In the genomic region with DNA sequence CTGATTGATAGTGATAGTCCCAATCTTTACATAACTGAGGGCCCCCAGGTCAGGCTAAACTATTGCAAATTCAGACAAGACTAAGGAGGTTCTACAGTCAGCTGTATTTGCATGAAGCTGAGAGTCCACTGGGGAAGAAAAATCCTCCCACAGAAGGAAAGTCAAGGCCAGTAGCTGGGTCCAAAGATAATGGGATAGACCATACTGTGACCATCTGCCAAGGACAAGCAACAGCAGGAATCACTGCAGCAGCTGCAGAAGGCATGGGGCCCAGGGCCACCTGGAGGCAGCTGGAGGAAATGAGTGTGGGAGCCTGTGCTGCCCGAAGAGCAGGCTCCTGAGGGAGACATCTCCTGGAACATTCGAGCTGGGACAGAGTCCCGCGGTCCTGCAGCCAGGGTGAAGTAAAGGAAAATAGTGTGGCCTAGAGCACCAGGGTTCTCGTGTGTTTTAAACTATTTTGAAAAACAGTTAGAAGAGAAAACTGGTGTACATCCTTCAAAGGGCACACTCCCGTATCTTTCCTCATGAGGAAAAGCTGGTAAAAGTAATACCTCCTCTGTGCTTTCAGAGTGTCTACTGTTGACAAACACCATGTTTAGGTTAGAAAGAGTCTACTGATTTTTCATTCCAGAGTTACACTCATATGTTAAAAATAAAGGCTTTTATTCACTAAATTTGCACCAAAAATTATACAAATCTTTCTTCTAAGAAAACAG, we compare ENCODE assay signal across 1 cellular context.
TF ChIP-seq lines count a peak whose summit lies in the region.

No MANE protein-coding gene starts in this region.

TF ChIP-seq in K562, 482 proteins besides CTCF, POLR2A, EP300 and RAD21 (continued from another document and continues in another):
- TF ChIP-seq, protein P1, sequence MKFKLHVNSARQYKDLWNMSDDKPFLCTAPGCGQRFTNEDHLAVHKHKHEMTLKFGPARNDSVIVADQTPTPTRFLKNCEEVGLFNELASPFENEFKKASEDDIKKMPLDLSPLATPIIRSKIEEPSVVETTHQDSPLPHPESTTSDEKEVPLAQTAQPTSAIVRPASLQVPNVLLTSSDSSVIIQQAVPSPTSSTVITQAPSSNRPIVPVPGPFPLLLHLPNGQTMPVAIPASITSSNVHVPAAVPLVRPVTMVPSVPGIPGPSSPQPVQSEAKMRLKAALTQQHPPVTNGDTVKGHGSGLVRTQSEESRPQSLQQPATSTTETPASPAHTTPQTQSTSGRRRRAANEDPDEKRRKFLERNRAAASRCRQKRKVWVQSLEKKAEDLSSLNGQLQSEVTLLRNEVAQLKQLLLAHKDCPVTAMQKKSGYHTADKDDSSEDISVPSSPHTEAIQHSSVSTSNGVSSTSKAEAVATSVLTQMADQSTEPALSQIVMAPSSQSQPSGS (CRISPR knock-in tag; IDR thresholded peaks at IDR 0.05): no peak
- TF ChIP-seq, protein P2, sequence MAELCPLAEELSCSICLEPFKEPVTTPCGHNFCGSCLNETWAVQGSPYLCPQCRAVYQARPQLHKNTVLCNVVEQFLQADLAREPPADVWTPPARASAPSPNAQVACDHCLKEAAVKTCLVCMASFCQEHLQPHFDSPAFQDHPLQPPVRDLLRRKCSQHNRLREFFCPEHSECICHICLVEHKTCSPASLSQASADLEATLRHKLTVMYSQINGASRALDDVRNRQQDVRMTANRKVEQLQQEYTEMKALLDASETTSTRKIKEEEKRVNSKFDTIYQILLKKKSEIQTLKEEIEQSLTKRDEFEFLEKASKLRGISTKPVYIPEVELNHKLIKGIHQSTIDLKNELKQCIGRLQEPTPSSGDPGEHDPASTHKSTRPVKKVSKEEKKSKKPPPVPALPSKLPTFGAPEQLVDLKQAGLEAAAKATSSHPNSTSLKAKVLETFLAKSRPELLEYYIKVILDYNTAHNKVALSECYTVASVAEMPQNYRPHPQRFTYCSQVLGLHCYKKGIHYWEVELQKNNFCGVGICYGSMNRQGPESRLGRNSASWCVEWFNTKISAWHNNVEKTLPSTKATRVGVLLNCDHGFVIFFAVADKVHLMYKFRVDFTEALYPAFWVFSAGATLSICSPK (IDR thresholded peaks at IDR 0.05; ENCODE audit: borderline replicate concordance): no peak
- TF ChIP-seq ZNF316 (IDR thresholded peaks at IDR 0.05) (no peak), KHSRP (IDR thresholded peaks at IDR 0.05) (no peak), SIN3B (IDR thresholded peaks at IDR 0.05; ENCODE audit: low read depth) (no peak), ZNF584 (CRISPR knock-in tag; IDR thresholded peaks at IDR 0.05; ENCODE audit: low read depth) (no peak), HDGF (IDR thresholded peaks at IDR 0.05) (no peak), HLTF (IDR thresholded peaks at IDR 0.05) (no peak), ZNF23 (CRISPR knock-in tag; IDR thresholded peaks at IDR 0.05) (no peak), CBX5 (IDR thresholded peaks at IDR 0.05; ENCODE audit: borderline replicate concordance, low read depth) (no peak), ESRRA (IDR thresholded peaks at IDR 0.05; ENCODE audit: borderline replicate concordance, low read depth) (peak; percentile 25; the same call in 1 of the 2 replicates), ZNF143 (CRISPR knock-in tag; IDR thresholded peaks at IDR 0.05) (no peak), ETS2 (tag; IDR thresholded peaks at IDR 0.05; ENCODE audit: borderline replicate concordance, poor library complexity, severe bottlenecking) (no peak), TFAM (CRISPR knock-in tag; conservative IDR thresholded peaks at IDR 0.05) (no peak), ZNF444 (CRISPR knock-in tag; IDR thresholded peaks at IDR 0.05) (no peak), NBN (IDR thresholded peaks at IDR 0.05; ENCODE audit: low read depth) (peak; percentile 29; the same call in 1 of the 2 replicates), NR2C1 (IDR thresholded peaks at IDR 0.05) (no peak), NR2C1 (tag; IDR thresholded peaks at IDR 0.05) (no peak), NONO (IDR thresholded peaks at IDR 0.05; ENCODE audit: low read depth in 2 of 2, low read length in 1 of 2) (no peak), TBL1XR1 (IDR thresholded peaks at IDR 0.05; ENCODE audit: low read length in 2 of 2) (no peak), EHMT2 (IDR thresholded peaks at IDR 0.05) (no peak), ZKSCAN8 (CRISPR knock-in tag; IDR thresholded peaks at IDR 0.05) (no peak), RBM22 (IDR thresholded peaks at IDR 0.05; ENCODE audit: low read depth, low read length, poor library complexity, severe bottlenecking) (no peak), SAP30 (IDR thresholded peaks at IDR 0.05; ENCODE audit: borderline replicate concordance, insufficient read depth, low read depth, low read length, poor library complexity, severe bottlenecking) (no peak), RBM39 (optimal IDR thresholded peaks at IDR 0.05; ENCODE audit: low read depth, low read length) (no peak)
- TF ChIP-seq, protein P3, sequence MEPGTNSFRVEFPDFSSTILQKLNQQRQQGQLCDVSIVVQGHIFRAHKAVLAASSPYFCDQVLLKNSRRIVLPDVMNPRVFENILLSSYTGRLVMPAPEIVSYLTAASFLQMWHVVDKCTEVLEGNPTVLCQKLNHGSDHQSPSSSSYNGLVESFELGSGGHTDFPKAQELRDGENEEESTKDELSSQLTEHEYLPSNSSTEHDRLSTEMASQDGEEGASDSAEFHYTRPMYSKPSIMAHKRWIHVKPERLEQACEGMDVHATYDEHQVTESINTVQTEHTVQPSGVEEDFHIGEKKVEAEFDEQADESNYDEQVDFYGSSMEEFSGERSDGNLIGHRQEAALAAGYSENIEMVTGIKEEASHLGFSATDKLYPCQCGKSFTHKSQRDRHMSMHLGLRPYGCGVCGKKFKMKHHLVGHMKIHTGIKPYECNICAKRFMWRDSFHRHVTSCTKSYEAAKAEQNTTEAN (CRISPR knock-in tag; IDR thresholded peaks at IDR 0.05): no peak
- TF ChIP-seq, protein P4, sequence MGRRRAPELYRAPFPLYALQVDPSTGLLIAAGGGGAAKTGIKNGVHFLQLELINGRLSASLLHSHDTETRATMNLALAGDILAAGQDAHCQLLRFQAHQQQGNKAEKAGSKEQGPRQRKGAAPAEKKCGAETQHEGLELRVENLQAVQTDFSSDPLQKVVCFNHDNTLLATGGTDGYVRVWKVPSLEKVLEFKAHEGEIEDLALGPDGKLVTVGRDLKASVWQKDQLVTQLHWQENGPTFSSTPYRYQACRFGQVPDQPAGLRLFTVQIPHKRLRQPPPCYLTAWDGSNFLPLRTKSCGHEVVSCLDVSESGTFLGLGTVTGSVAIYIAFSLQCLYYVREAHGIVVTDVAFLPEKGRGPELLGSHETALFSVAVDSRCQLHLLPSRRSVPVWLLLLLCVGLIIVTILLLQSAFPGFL (CRISPR knock-in tag; IDR thresholded peaks at IDR 0.05): no peak
- TF ChIP-seq, protein P5, sequence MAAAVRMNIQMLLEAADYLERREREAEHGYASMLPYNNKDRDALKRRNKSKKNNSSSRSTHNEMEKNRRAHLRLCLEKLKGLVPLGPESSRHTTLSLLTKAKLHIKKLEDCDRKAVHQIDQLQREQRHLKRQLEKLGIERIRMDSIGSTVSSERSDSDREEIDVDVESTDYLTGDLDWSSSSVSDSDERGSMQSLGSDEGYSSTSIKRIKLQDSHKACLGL (CRISPR knock-in tag; IDR thresholded peaks at IDR 0.05; ENCODE audit: borderline replicate concordance, poor library complexity, severe bottlenecking): no peak
- TF ChIP-seq, protein P6, sequence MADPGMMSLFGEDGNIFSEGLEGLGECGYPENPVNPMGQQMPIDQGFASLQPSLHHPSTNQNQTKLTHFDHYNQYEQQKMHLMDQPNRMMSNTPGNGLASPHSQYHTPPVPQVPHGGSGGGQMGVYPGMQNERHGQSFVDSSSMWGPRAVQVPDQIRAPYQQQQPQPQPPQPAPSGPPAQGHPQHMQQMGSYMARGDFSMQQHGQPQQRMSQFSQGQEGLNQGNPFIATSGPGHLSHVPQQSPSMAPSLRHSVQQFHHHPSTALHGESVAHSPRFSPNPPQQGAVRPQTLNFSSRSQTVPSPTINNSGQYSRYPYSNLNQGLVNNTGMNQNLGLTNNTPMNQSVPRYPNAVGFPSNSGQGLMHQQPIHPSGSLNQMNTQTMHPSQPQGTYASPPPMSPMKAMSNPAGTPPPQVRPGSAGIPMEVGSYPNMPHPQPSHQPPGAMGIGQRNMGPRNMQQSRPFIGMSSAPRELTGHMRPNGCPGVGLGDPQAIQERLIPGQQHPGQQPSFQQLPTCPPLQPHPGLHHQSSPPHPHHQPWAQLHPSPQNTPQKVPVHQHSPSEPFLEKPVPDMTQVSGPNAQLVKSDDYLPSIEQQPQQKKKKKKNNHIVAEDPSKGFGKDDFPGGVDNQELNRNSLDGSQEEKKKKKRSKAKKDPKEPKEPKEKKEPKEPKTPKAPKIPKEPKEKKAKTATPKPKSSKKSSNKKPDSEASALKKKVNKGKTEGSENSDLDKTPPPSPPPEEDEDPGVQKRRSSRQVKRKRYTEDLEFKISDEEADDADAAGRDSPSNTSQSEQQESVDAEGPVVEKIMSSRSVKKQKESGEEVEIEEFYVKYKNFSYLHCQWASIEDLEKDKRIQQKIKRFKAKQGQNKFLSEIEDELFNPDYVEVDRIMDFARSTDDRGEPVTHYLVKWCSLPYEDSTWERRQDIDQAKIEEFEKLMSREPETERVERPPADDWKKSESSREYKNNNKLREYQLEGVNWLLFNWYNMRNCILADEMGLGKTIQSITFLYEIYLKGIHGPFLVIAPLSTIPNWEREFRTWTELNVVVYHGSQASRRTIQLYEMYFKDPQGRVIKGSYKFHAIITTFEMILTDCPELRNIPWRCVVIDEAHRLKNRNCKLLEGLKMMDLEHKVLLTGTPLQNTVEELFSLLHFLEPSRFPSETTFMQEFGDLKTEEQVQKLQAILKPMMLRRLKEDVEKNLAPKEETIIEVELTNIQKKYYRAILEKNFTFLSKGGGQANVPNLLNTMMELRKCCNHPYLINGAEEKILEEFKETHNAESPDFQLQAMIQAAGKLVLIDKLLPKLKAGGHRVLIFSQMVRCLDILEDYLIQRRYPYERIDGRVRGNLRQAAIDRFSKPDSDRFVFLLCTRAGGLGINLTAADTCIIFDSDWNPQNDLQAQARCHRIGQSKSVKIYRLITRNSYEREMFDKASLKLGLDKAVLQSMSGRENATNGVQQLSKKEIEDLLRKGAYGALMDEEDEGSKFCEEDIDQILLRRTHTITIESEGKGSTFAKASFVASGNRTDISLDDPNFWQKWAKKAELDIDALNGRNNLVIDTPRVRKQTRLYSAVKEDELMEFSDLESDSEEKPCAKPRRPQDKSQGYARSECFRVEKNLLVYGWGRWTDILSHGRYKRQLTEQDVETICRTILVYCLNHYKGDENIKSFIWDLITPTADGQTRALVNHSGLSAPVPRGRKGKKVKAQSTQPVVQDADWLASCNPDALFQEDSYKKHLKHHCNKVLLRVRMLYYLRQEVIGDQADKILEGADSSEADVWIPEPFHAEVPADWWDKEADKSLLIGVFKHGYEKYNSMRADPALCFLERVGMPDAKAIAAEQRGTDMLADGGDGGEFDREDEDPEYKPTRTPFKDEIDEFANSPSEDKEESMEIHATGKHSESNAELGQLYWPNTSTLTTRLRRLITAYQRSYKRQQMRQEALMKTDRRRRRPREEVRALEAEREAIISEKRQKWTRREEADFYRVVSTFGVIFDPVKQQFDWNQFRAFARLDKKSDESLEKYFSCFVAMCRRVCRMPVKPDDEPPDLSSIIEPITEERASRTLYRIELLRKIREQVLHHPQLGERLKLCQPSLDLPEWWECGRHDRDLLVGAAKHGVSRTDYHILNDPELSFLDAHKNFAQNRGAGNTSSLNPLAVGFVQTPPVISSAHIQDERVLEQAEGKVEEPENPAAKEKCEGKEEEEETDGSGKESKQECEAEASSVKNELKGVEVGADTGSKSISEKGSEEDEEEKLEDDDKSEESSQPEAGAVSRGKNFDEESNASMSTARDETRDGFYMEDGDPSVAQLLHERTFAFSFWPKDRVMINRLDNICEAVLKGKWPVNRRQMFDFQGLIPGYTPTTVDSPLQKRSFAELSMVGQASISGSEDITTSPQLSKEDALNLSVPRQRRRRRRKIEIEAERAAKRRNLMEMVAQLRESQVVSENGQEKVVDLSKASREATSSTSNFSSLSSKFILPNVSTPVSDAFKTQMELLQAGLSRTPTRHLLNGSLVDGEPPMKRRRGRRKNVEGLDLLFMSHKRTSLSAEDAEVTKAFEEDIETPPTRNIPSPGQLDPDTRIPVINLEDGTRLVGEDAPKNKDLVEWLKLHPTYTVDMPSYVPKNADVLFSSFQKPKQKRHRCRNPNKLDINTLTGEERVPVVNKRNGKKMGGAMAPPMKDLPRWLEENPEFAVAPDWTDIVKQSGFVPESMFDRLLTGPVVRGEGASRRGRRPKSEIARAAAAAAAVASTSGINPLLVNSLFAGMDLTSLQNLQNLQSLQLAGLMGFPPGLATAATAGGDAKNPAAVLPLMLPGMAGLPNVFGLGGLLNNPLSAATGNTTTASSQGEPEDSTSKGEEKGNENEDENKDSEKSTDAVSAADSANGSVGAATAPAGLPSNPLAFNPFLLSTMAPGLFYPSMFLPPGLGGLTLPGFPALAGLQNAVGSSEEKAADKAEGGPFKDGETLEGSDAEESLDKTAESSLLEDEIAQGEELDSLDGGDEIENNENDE (IDR thresholded peaks at IDR 0.05; ENCODE audit: low read depth, low read length): no peak
- TF ChIP-seq, protein P7, sequence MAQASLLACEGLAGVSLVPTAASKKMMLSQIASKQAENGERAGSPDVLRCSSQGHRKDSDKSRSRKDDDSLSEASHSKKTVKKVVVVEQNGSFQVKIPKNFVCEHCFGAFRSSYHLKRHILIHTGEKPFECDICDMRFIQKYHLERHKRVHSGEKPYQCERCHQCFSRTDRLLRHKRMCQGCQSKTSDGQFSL (CRISPR knock-in tag; IDR thresholded peaks at IDR 0.05): no peak
- TF ChIP-seq, protein P7 (tag; IDR thresholded peaks at IDR 0.05): no peak
- TF ChIP-seq, protein P8, sequence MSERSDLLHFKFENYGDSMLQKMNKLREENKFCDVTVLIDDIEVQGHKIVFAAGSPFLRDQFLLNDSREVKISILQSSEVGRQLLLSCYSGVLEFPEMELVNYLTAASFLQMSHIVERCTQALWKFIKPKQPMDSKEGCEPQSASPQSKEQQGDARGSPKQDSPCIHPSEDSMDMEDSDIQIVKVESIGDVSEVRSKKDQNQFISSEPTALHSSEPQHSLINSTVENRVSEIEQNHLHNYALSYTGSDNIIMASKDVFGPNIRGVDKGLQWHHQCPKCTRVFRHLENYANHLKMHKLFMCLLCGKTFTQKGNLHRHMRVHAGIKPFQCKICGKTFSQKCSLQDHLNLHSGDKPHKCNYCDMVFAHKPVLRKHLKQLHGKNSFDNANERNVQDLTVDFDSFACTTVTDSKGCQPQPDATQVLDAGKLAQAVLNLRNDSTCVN (CRISPR knock-in tag; IDR thresholded peaks at IDR 0.05): no peak
- TF ChIP-seq, protein P9, sequence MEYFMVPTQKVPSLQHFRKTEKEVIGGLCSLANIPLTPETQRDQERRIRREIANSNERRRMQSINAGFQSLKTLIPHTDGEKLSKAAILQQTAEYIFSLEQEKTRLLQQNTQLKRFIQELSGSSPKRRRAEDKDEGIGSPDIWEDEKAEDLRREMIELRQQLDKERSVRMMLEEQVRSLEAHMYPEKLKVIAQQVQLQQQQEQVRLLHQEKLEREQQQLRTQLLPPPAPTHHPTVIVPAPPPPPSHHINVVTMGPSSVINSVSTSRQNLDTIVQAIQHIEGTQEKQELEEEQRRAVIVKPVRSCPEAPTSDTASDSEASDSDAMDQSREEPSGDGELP (CRISPR knock-in tag; IDR thresholded peaks at IDR 0.05; ENCODE audit: borderline replicate concordance): peak; percentile 87
- TF ChIP-seq, protein P10, sequence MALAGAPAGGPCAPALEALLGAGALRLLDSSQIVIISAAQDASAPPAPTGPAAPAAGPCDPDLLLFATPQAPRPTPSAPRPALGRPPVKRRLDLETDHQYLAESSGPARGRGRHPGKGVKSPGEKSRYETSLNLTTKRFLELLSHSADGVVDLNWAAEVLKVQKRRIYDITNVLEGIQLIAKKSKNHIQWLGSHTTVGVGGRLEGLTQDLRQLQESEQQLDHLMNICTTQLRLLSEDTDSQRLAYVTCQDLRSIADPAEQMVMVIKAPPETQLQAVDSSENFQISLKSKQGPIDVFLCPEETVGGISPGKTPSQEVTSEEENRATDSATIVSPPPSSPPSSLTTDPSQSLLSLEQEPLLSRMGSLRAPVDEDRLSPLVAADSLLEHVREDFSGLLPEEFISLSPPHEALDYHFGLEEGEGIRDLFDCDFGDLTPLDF (CRISPR knock-in tag; IDR thresholded peaks at IDR 0.05): no peak
